8 cellular contexts compared by ENCODE assay signal in the genomic region with DNA sequence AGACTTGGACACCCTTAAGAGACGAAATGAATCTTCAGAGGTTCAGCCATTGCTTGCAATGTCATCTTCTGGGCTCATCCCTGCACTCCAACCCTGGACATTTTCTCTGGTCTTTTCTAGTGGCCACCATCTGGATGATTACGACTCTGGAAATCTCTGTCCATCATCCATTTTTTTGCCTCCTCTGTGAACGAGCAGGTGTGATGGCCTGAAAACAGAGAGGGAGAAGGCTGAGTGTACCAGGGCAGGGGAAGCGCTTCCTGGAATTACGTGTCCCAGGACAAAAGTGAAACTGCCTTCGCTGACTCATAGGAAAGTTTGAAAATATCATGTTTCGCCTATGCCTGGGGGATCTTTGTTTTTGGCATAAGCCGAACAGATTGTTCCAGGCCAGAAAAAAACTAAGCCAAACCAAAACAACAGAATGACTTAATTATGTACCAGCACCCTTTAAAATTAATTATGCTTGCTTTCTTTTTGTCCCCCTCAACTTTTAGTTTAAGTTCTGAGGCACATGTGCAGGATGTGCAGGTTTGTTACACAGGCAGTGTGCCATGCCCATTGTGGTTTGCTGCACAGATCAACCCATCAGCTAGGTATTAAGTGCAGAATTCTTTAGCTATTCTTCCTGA. TPM values are rescaled to one million over a fixed set of nuclear protein-coding genes. Genes with fewer than 3 reads are reported as not detected.
DNase-seq lines count a peak whose midpoint lies in the region; ATAC-seq, FAIRE-seq and TF ChIP-seq lines count a peak whose summit lies in the region.

No MANE protein-coding gene starts in this region.

- in situ Hi-C loops in HepG2 (cut with HindIII; ENCODE audit: extremely low pct_ligation_motif_present, low pct_unique_long_range_greater_than_20kb) (no loop called here), G401 (cut with HindIII; ENCODE audit: low sequenced_read_pairs) (no loop called here)

- no peaks in the 10 kb centered on the region for H3K9me3 ChIP-seq in AG04450 (ENCODE audit: control insufficient read depth, insufficient read depth, low read length)
- H3K9me3 ChIP-seq in body of pancreas: no peaks in the 10 kb centered on the region
- no peaks in the 10 kb centered on the region for H3K9me3 ChIP-seq in HepG2 (ENCODE audit: low read length)
- no peaks in the 10 kb centered on the region for H3K9me3 ChIP-seq in suprapubic skin

- H3K4me2 ChIP-seq in HepG2 (ENCODE audit: low read depth, low read length): peak overlapping the region; percentile 75

- peak; percentile 64 for DNase-seq in AG04450 (ENCODE audit: low read depth, low spot score)
- DNase-seq in OCI-M1 (lab: John Stamatoyannopoulos, UW): peak; percentile 84
- DNase-seq in body of pancreas: peak; percentile 22 to 40 (median 29)
- DNase-seq in HepG2 (ENCODE audit: low spot score): peak; percentile 24
- no peak for DNase-seq in suprapubic skin (ENCODE audit: low spot score in 2 of 2)
- DNase-seq in G401 (ENCODE audit: low spot score): no peak

- no peak for FAIRE-seq in HepG2 (lab: Jason Lieb, UNC)

- BruUV-seq in HepG2 (replicated peaks; lab: Mats Ljungman, UMichigan): no TSS peak

- WGBS in body of pancreas, 2 donors: 31 to 40% methylated on average over 8 of the region's 8 CpGs
- WGBS in HepG2 (ENCODE audit: low lambda C conversion rate): 2% methylated on average over 8 of the region's 8 CpGs
- whole genome bisulfite sequencing in suprapubic skin: 8% methylated on average over 8 of the region's 8 CpGs

- CTCF ChIA-PET in AG04450 (lab: Charles Lee) (interaction anchor here (1.2 kb wide), 1 partner anchor 12 kb away, joined by 3 read pairs; no protein-coding TSS in a partner anchor), HepG2 (lab: Yijun Ruan, JAX; ENCODE audit: low intra/inter-chr PET ratio, low total read pairs) (no interaction called here)

- TF ChIP-seq RAD21 in HepG2 (CRISPR knock-in tag; IDR thresholded peaks at IDR 0.05): no peak

- H3K36me3 ChIP-seq in body of pancreas (replicated peaks in 1 of 2; ENCODE audit: insufficient read depth in 1 of 2, low read depth in 2 of 2) (no peaks in the 10 kb centered on the region), HepG2 (replicated peaks in 1 of 2; ENCODE audit: control insufficient read depth in 1 of 2, insufficient read depth in 2 of 2, low read length in 2 of 2) (no peaks in the 10 kb centered on the region), suprapubic skin (no peaks in the 10 kb centered on the region)

- H3K27ac ChIP-seq in AG04450 (ENCODE audit: low read depth, low read length) (peak overlapping the region; percentile 91), body of pancreas (peak overlapping the region; percentile 37 to 69 (median 48)), HepG2 (ENCODE audit: extremely low read length, insufficient read depth, low read length) (no peak overlapping the region), suprapubic skin (peak overlapping the region; percentile 84)

- no peaks in the 10 kb centered on the region for H3K4me1 ChIP-seq in body of pancreas
- 0 out of 2 replicates have a peak, but pooled peaks cover 16% of the 10 kb centered on the region for H3K4me1 ChIP-seq in HepG2 (ENCODE audit: insufficient read depth, low read length)
- peaks cover 38% of the 10 kb centered on the region for H3K4me1 ChIP-seq in suprapubic skin

- POLR2A ChIA-PET in AG04450 (lab: Yijun Ruan, JAX): no interaction called here
- POLR2A ChIA-PET in HepG2 (lab: Yijun Ruan, JAX): no interaction called here

- H3K4me3 ChIP-seq in AG04450 (ENCODE audit: low read depth, low read length): peak overlapping the region; percentile 29
- H3K4me3 ChIP-seq in body of pancreas: no peak overlapping the region
- H3K4me3 ChIP-seq in HepG2 (replicated peaks in 1 of 3; ENCODE audit: insufficient read depth in 1 of 3, low read depth in 2 of 3, low read length in 3 of 3): peak overlapping the region; percentile 41 to 51 (median 43)
- H3K4me3 ChIP-seq in suprapubic skin: peak overlapping the region; percentile 33

- no peaks in the 10 kb centered on the region for H4K20me1 ChIP-seq in HepG2 (ENCODE audit: insufficient read depth, low read length)

- TF ChIP-seq POLR2A in body of pancreas (IDR thresholded peaks at IDR 0.05) (no peak), HepG2 (IDR thresholded peaks at IDR 0.05; ENCODE audit: insufficient read depth in 1 of 2, low read depth in 2 of 2, low read length in 2 of 2) (no peak), suprapubic skin (IDR thresholded peaks at IDR 0.05) (no peak)

- H3K27me3 ChIP-seq in AG04450 (ENCODE audit: control insufficient read depth, insufficient read depth, low read length) (no peaks in the 10 kb centered on the region), body of pancreas (no peaks in the 10 kb centered on the region), HepG2 (ENCODE audit: control insufficient read depth in 1 of 2, insufficient read depth in 2 of 2, low read length in 2 of 2) (no peaks in the 10 kb centered on the region), suprapubic skin (no peaks in the 10 kb centered on the region)

- no peak overlapping the region for H3K9ac ChIP-seq in HepG2 (ENCODE audit: insufficient read depth, low read depth, low read length)

- intact Hi-C loops in body of pancreas (cut with DNase I): no loop called here
- intact Hi-C loops in HepG2 (cut with micrococcal nuclease; ENCODE audit: unreplicated experiment): no loop called here

- ATAC-seq in GM21723 (IDR thresholded peaks at IDR 0.05; ENCODE audit: unreplicated experiment) (peak; percentile 34), body of pancreas (peak; percentile 90), HepG2 (peak; percentile 86), GM18498 (IDR thresholded peaks at IDR 0.05; ENCODE audit: unreplicated experiment) (no peak)

- TF ChIP-seq CTCF in AG04450 (IDR thresholded peaks at IDR 0.05; ENCODE audit: low read depth, low read length) (no peak), body of pancreas (IDR thresholded peaks at IDR 0.05) (no peak), HepG2 (CRISPR knock-in tag; IDR thresholded peaks at IDR 0.05) (no peak), suprapubic skin (IDR thresholded peaks at IDR 0.05) (no peak)

- no peaks in the 10 kb centered on the region for H3K79me2 ChIP-seq in HepG2 (ENCODE audit: insufficient read depth, low read length)

- TF ChIP-seq EP300 in HepG2 (IDR thresholded peaks at IDR 0.05; ENCODE audit: low read depth in 2 of 2, low read length in 2 of 2): no peak
- no peak for TF ChIP-seq EP300 in HepG2 (CRISPR knock-in tag; IDR thresholded peaks at IDR 0.05; ENCODE audit: borderline replicate concordance)
- TF ChIP-seq EP300 in suprapubic skin (IDR thresholded peaks at IDR 0.05): no peak

- H2AFZ ChIP-seq in HepG2 (ENCODE audit: low read length): peak overlapping the region; percentile 33

TF ChIP-seq in HepG2, 621 proteins besides CTCF, POLR2A, EP300 and RAD21 (continues in another document):
- TF ChIP-seq, protein P1, sequence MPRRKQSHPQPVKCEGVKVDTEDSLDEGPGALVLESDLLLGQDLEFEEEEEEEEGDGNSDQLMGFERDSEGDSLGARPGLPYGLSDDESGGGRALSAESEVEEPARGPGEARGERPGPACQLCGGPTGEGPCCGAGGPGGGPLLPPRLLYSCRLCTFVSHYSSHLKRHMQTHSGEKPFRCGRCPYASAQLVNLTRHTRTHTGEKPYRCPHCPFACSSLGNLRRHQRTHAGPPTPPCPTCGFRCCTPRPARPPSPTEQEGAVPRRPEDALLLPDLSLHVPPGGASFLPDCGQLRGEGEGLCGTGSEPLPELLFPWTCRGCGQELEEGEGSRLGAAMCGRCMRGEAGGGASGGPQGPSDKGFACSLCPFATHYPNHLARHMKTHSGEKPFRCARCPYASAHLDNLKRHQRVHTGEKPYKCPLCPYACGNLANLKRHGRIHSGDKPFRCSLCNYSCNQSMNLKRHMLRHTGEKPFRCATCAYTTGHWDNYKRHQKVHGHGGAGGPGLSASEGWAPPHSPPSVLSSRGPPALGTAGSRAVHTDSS (CRISPR knock-in tag; conservative IDR thresholded peaks at IDR 0.05): no peak
- TF ChIP-seq ZNF878 (CRISPR knock-in tag; IDR thresholded peaks at IDR 0.05) (no peak), ELF1 (CRISPR knock-in tag; IDR thresholded peaks at IDR 0.05) (peak; percentile 58; the same call in 1 of the 2 replicates)
- TF ChIP-seq, protein P2, sequence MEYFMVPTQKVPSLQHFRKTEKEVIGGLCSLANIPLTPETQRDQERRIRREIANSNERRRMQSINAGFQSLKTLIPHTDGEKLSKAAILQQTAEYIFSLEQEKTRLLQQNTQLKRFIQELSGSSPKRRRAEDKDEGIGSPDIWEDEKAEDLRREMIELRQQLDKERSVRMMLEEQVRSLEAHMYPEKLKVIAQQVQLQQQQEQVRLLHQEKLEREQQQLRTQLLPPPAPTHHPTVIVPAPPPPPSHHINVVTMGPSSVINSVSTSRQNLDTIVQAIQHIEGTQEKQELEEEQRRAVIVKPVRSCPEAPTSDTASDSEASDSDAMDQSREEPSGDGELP (IDR thresholded peaks at IDR 0.05; ENCODE audit: borderline replicate concordance, low read depth): no peak

RNA-seq across cellular contexts. Expression of a gene that starts 31.9 kb away (rescaled TPM):
- 4.6 and 4.8 TPM in 2 replicates for polyA plus RNA-seq in AG04450 (2011; rRNA removed)
- polyA minus RNA-seq in AG04450 (2011; rRNA and poly(A)+ RNA removed): 18.4 and 18.5 TPM in 2 replicates
- total RNA-seq in body of pancreas: 1 to 10 TPM; 2.3 to 3.9 TPM
- total RNA-seq in HepG2 (2016; rRNA removed; fragmentation: Illumina TruSeq; extraction: Trizol): 0.02 TPM in 1 of 2 replicates, not detected in the other
- total RNA-seq in HepG2 (2016; cell fraction: cytosol; rRNA removed; fragmentation: Illumina TruSeq; extraction: Trizol; ENCODE audit: low read depth): not detected in 2 replicates
- total RNA-seq in HepG2 (2016; cell fraction: insoluble cytoplasmic fraction; rRNA removed; fragmentation: Illumina TruSeq; extraction: Trizol): 0.02 and 0.03 TPM in 2 replicates
- 0.03 TPM in 1 of 2 replicates, not detected in the other for total RNA-seq in HepG2 (2016; cell fraction: membrane; rRNA removed; fragmentation: Illumina TruSeq; extraction: Trizol)
- total RNA-seq in HepG2 (2016; cell fraction: nucleus; rRNA removed; fragmentation: Illumina TruSeq; extraction: Trizol): 0.09 TPM in 1 of 2 replicates, not detected in the other
- polyA plus RNA-seq in HepG2 (2011; rRNA removed): not detected in 2 replicates
- not detected in 2 replicates for polyA plus RNA-seq in HepG2 (2011; cell fraction: cytosol; rRNA removed)
- polyA plus RNA-seq in HepG2 (2011; cell fraction: nucleus; rRNA removed): 0.02 and 0.03 TPM in 2 replicates
- not detected in 2 replicates for polyA plus RNA-seq in HepG2 (2012)
- not detected in 2 replicates for polyA plus RNA-seq in HepG2 (2016; cell fraction: cytosol; fragmentation: Illumina TruSeq; extraction: Trizol; ENCODE audit: low read depth)
- polyA plus RNA-seq in HepG2 (2016; cell fraction: insoluble cytoplasmic fraction; fragmentation: Illumina TruSeq; extraction: Trizol; ENCODE audit: low read depth): not detected in 2 replicates
- polyA plus RNA-seq in HepG2 (2016; cell fraction: membrane; fragmentation: Illumina TruSeq; extraction: Trizol; ENCODE audit: low read depth): not detected in 2 replicates
- polyA plus RNA-seq in HepG2 (2016; cell fraction: nucleus; fragmentation: Illumina TruSeq; extraction: Trizol; ENCODE audit: insufficient read depth, low read depth): 0.11 TPM in 1 of 2 replicates, not detected in the other
- polyA minus RNA-seq in HepG2 (2011; rRNA and poly(A)+ RNA removed; ENCODE audit: low replicate concordance): 0.02 and 9.0 TPM in 2 replicates
- polyA minus RNA-seq in HepG2 (2011; cell fraction: cytosol; rRNA and poly(A)+ RNA removed): 0.09 TPM in 1 of 2 replicates, not detected in the other
- polyA minus RNA-seq in HepG2 (2011; cell fraction: nucleus; rRNA and poly(A)+ RNA removed): not detected in 2 replicates
- total RNA-seq in suprapubic skin: 10 to 100 TPM; 16.7 to 27.0 (median 24.8) TPM
- total RNA-seq in G401 (2014; rRNA removed; shearing (Covaris generic)): 5.0 and 7.4 TPM in 2 replicates

Comparison
In these comparisons a context has a peak if more than half of its experiments do, and no peak if none do; other contexts are left out.
1. DNase-seq: peak in AG04450 (single experiment), OCI-M1 (single experiment), body of pancreas (4 of 4) and HepG2 (single experiment); none in suprapubic skin (0 of 2) and G401 (single experiment).
2. H3K4me3 ChIP-seq: peak in AG04450 (single experiment), HepG2 (3 of 3) and suprapubic skin (single experiment); none in body of pancreas (0 of 2).